13 cellular contexts compared by ENCODE assay signal in genomic region chr12:93427779-93428564, GRCh38. TPM values are rescaled to one million over a fixed set of nuclear protein-coding genes. Genes with fewer than 3 reads are reported as not detected.
A peak's percentile ranks its signal among the peaks of the same experiment; 100 is the strongest.
DNase-seq lines count a peak whose midpoint lies in the region; ATAC-seq and TF ChIP-seq lines count a peak whose summit lies in the region.
"Had no signal": no experiment of that assay in that cellular context is flagged by ENCODE, and none has a peak within 500 bp of the region (broad histone marks: within the 10 kb centered on the region; RNA-seq: fewer than 3 reads in every experiment).

No MANE protein-coding gene starts in this region.

- no TSS peak for BruUV-seq in OCI-LY7 (replicated peaks; lab: Mats Ljungman, UMichigan)

- no peak overlapping the region for H3K4me3 ChIP-seq in SK-N-SH (ENCODE audit: low read depth in 2 of 2, low read length in 1 of 2)
- no peak overlapping the region for H3K4me3 ChIP-seq in OCI-LY7 (ENCODE audit: low read depth, low read length, poor library complexity, severe bottlenecking)
- H3K4me3 ChIP-seq in fibroblast of lung (replicated peaks in 1 of 4; ENCODE audit: control extremely low read depth in 1 of 4, insufficient read depth in 1 of 4, low read depth in 3 of 4, low read length in 4 of 4) = no peak overlapping the region
- H3K4me3 ChIP-seq in psoas muscle = peak overlapping the region; percentile 5
- H3K4me3 ChIP-seq: breast epithelium had no signal

- CTCF ChIA-PET in SK-N-SH (lab: Yijun Ruan, JAX) (interaction anchor here (1.6 kb wide), 1 partner anchor 8 kb away, joined by 13 read pairs; no protein-coding TSS in a partner anchor), OCI-LY7 (lab: Charles Lee; ENCODE audit: unreplicated experiment) (no interaction called here)

- H4K20me1 ChIP-seq in SK-N-SH (ENCODE audit: insufficient read depth) = peaks cover 99% of the 10 kb centered on the region
- H4K20me1 ChIP-seq in OCI-LY7 (ENCODE audit: insufficient read depth, low read length) = peaks cover 77% of the 10 kb centered on the region
- H4K20me1 ChIP-seq in fibroblast of lung (ENCODE audit: control insufficient read depth, extremely low read depth, insufficient read depth, low read length) = no peaks in the 10 kb centered on the region

- no peaks in the 10 kb centered on the region for H3K27me3 Mint-ChIP-seq in activated T-helper 2 cell treated with anti-CD3 and anti-CD28 coated beads, Interferon-gamma antibody, Interleukin-2, Interleukin-4, amounts not matched to agents 10 μg/mL and 5 μg/mL and 100 μg/mL, durations not matched to agents 14 hours and 24 hours and 36 hours (ENCODE audit: low read depth)
- H3K27me3 Mint-ChIP-seq: activated CD4-positive, alpha-beta memory T cell treated with anti-CD3 and anti-CD28 coated beads for 36 hours had no signal

- H3K4me3 Mint-ChIP-seq in activated T-helper 2 cell treated with anti-CD3 and anti-CD28 coated beads, Interferon-gamma antibody, Interleukin-2, Interleukin-4, amounts not matched to agents 10 μg/mL and 5 μg/mL and 100 μg/mL, durations not matched to agents 14 hours and 24 hours and 36 hours (ENCODE audit: low read depth) = no peak overlapping the region
- H3K4me3 Mint-ChIP-seq: activated CD4-positive, alpha-beta memory T cell treated with anti-CD3 and anti-CD28 coated beads for 36 hours had no signal

- intact Hi-C loops in OCI-LY7 (cut with micrococcal nuclease; ENCODE audit: unreplicated experiment) = no loop called here
- intact Hi-C loops in psoas muscle (cut with DNase I) = loop anchor here in 1 of 2 donors (10.0 kb wide), 1 partner anchor 643 kb away; no protein-coding TSS in a partner anchor
- intact Hi-C loops in activated T-helper 2 cell treated with anti-CD3 and anti-CD28 coated beads, Interferon-gamma antibody, Interleukin-2, Interleukin-4, amounts not matched to agents 10 μg/mL and 5 μg/mL and 100 μg/mL, durations not matched to agents 14 hours and 24 hours and 36 hours (cut with micrococcal nuclease) = no loop called here

- no peak for TF ChIP-seq EP300 in SK-N-SH (IDR thresholded peaks at IDR 0.05; ENCODE audit: borderline replicate concordance in 1 of 2, low read depth in 1 of 2, low read length in 1 of 2)

- H3K27me3 ChIP-seq in SK-N-SH (ENCODE audit: insufficient read depth) (no peaks in the 10 kb centered on the region), fibroblast of lung (ENCODE audit: control insufficient read depth, insufficient read depth, low read length) (no peaks in the 10 kb centered on the region), psoas muscle (ENCODE audit: insufficient read depth in 3 of 3, low read length in 2 of 3) (no peaks in the 10 kb centered on the region)
- H3K27me3 ChIP-seq: breast epithelium had no signal

- H3K9me2 ChIP-seq in SK-N-SH (no peaks in the 10 kb centered on the region), OCI-LY7 (ENCODE audit: insufficient read depth, low read length) (no peaks in the 10 kb centered on the region)

- H2AFZ ChIP-seq in SK-N-SH (ENCODE audit: low read depth) (no peak overlapping the region), OCI-LY7 (ENCODE audit: low read length) (no peak overlapping the region), fibroblast of lung (ENCODE audit: low read length) (no peak overlapping the region)

- H3K79me2 ChIP-seq in SK-N-SH (ENCODE audit: insufficient read depth) = peaks cover 100% of the 10 kb centered on the region
- peaks cover 100% of the 10 kb centered on the region for H3K79me2 ChIP-seq in OCI-LY7 (ENCODE audit: insufficient read depth, low read depth, low read length)
- peaks cover 94% of the 10 kb centered on the region for H3K79me2 ChIP-seq in fibroblast of lung (ENCODE audit: control insufficient read depth, insufficient read depth, low read length)

- peak; percentile 86 for ATAC-seq in SK-N-SH treated with all-trans-retinoic acid at 6 μM for 48 hours
- peak; percentile 32 to 60 (median 44) for ATAC-seq in psoas muscle
- no peak for ATAC-seq in HG03457 (IDR thresholded peaks at IDR 0.05; ENCODE audit: unreplicated experiment)

- H3K4me2 ChIP-seq in SK-N-SH (no peak overlapping the region; the same call in 1 of the 2 replicates), OCI-LY7 (ENCODE audit: low read length) (peak overlapping the region; percentile 64), fibroblast of lung (ENCODE audit: extremely low read depth, insufficient read depth, low read length) (peak overlapping the region; percentile 52)

- 87% methylated on average over 5 of the region's 5 CpGs for WGBS in SK-N-SH (ENCODE audit: low lambda C conversion rate)
- WGBS in psoas muscle, 3 donors = 47 to 73% (median 50%) methylated on average over 5 of the region's 5 CpGs

- POLR2A ChIA-PET in SK-N-SH (lab: Yijun Ruan, JAX) = no interaction called here
- POLR2A ChIA-PET in OCI-LY7 (lab: Charles Lee) = interaction anchor here (0.6 to 1.2 kb wide), 4 partner anchors 11 to 46 kb away, joined by 3 to 6 read pairs (median 5); partner anchors contain the start of gene UBE2N

- peaks cover 49% of the 10 kb centered on the region for H3K4me1 Mint-ChIP-seq in activated T-helper 2 cell treated with anti-CD3 and anti-CD28 coated beads, Interferon-gamma antibody, Interleukin-2, Interleukin-4, amounts not matched to agents 10 μg/mL and 5 μg/mL and 100 μg/mL, durations not matched to agents 14 hours and 24 hours and 36 hours (ENCODE audit: low read depth)

- H3K4me1 ChIP-seq in SK-N-SH (ENCODE audit: control insufficient read depth in 1 of 2, insufficient read depth in 2 of 2, low read depth in 1 of 2, low read length in 1 of 2) = peaks cover 18 to 25% of the 10 kb centered on the region in 2 experiments; a peak in 3 of 4 replicates
- peaks cover 83% of the 10 kb centered on the region for H3K4me1 ChIP-seq in OCI-LY7 (ENCODE audit: insufficient read depth, low read length, poor library complexity, severe bottlenecking)
- H3K4me1 ChIP-seq in fibroblast of lung (ENCODE audit: control insufficient read depth, extremely low read depth, insufficient read depth, low read length) = peaks cover 9% of the 10 kb centered on the region
- H3K4me1 ChIP-seq in psoas muscle = peaks cover 89% of the 10 kb centered on the region

- DNase-seq in SK-N-SH = no peak
- no peak for DNase-seq in OCI-LY7 (ENCODE audit: low spot score)
- peak; percentile 62 to 77 for DNase-seq in fibroblast of lung (ENCODE audit: low read depth in 2 of 2)
- no peak for DNase-seq in psoas muscle
- DNase-seq in activated T-helper 2 cell treated with anti-CD3 and anti-CD28 coated beads, Interferon-gamma antibody, Interleukin-2, Interleukin-4, amounts not matched to agents 10 μg/mL and 5 μg/mL and 100 μg/mL, durations not matched to agents 14 hours and 24 hours and 36 hours (ENCODE audit: low spot score) = no peak
- DNase-seq in T1000 (lab: John Stamatoyannopoulos, UW) = no peak
- DNase-seq: activated CD4-positive, alpha-beta memory T cell treated with anti-CD3 and anti-CD28 coated beads for 36 hours; midbrain; NCI-H524 treated with DMSO at 0.1 percent for 48 hours; stimulated activated naive CD4-positive, alpha-beta T cell had no signal

- peaks cover 5% of the 10 kb centered on the region for H3F3A ChIP-seq in SK-N-SH (replicated peaks; ENCODE audit: insufficient read depth)

- TF ChIP-seq CTCF in SK-N-SH (IDR thresholded peaks at IDR 0.05) (no peak), OCI-LY7 (conservative IDR thresholded peaks at IDR 0.05; ENCODE audit: low read length) (no peak), fibroblast of lung (conservative IDR thresholded peaks at IDR 0.05 in 1 of 2, IDR thresholded peaks at IDR 0.05 in 1 of 2; ENCODE audit: low read depth in 1 of 2, low read length in 2 of 2) (no peak), psoas muscle (IDR thresholded peaks at IDR 0.05) (no peak)

- no peak for TF ChIP-seq RAD21 in SK-N-SH (IDR thresholded peaks at IDR 0.05; ENCODE audit: low read length)

- H3K36me3 ChIP-seq in SK-N-SH (replicated peaks in 1 of 2; ENCODE audit: control insufficient read depth in 1 of 2, insufficient read depth in 2 of 2, low read length in 1 of 2) (no peaks in the 10 kb centered on the region), OCI-LY7 (ENCODE audit: insufficient read depth, low read length) (peaks cover 42% of the 10 kb centered on the region), fibroblast of lung (ENCODE audit: control insufficient read depth, insufficient read depth, low read length) (no peaks in the 10 kb centered on the region), psoas muscle (ENCODE audit: insufficient read depth in 1 of 2, low read depth in 1 of 2) (no peaks in the 10 kb centered on the region)
- H3K36me3 ChIP-seq: breast epithelium had no signal

- H3K9me3 Mint-ChIP-seq in activated T-helper 2 cell treated with anti-CD3 and anti-CD28 coated beads, Interferon-gamma antibody, Interleukin-2, Interleukin-4, amounts not matched to agents 10 μg/mL and 5 μg/mL and 100 μg/mL, durations not matched to agents 14 hours and 24 hours and 36 hours = no peaks in the 10 kb centered on the region
- H3K9me3 Mint-ChIP-seq: activated CD4-positive, alpha-beta memory T cell treated with anti-CD3 and anti-CD28 coated beads for 36 hours had no signal

- peaks cover 25% of the 10 kb centered on the region for H3K36me3 Mint-ChIP-seq in activated T-helper 2 cell treated with anti-CD3 and anti-CD28 coated beads, Interferon-gamma antibody, Interleukin-2, Interleukin-4, amounts not matched to agents 10 μg/mL and 5 μg/mL and 100 μg/mL, durations not matched to agents 14 hours and 24 hours and 36 hours (ENCODE audit: low read depth)

- H3K9ac ChIP-seq in SK-N-SH = no peak overlapping the region
- H3K9ac ChIP-seq in fibroblast of lung (ENCODE audit: insufficient read depth, low read length) = no peak overlapping the region

- no peak overlapping the region for H3K27ac Mint-ChIP-seq in activated T-helper 2 cell treated with anti-CD3 and anti-CD28 coated beads, Interferon-gamma antibody, Interleukin-2, Interleukin-4, amounts not matched to agents 10 μg/mL and 5 μg/mL and 100 μg/mL, durations not matched to agents 14 hours and 24 hours and 36 hours
- H3K27ac Mint-ChIP-seq: activated CD4-positive, alpha-beta memory T cell treated with anti-CD3 and anti-CD28 coated beads for 36 hours had no signal

- H3K9me3 ChIP-seq in SK-N-SH (no peaks in the 10 kb centered on the region), OCI-LY7 (ENCODE audit: low read length) (peaks cover 6% of the 10 kb centered on the region; the same call in 1 of the 2 replicates), fibroblast of lung (ENCODE audit: control insufficient read depth, insufficient read depth, low read depth, low read length) (no peaks in the 10 kb centered on the region), psoas muscle (no peaks in the 10 kb centered on the region)
- H3K9me3 ChIP-seq: breast epithelium had no signal

- H3K27ac ChIP-seq in SK-N-SH (ENCODE audit: low read depth in 2 of 2, low read length in 1 of 2) = peak overlapping the region in 1 of 2 experiments; percentile 11; a peak in 1 of 4 replicates
- H3K27ac ChIP-seq in OCI-LY7 (ENCODE audit: low read depth, low read length, poor library complexity, severe bottlenecking) = no peak overlapping the region
- no peak overlapping the region for H3K27ac ChIP-seq in fibroblast of lung (ENCODE audit: insufficient read depth, low read length)
- H3K27ac ChIP-seq in psoas muscle = peak overlapping the region; percentile 77
- H3K27ac ChIP-seq: breast epithelium had no signal

RNA-seq across cellular contexts. Expression of gene UBE2N, which starts 13.8 kb away (rescaled TPM):
- polyA plus RNA-seq in SK-N-SH (2012; rRNA removed) (102 and 121 TPM in 2 replicates), fibroblast of lung (149 and 169 TPM in 2 replicates), psoas muscle (100 to 1,000 TPM in 1 of 3 donors, 10 to 100 TPM in 2; 52.8 to 104 (median 91.4) TPM)
- polyA plus RNA-seq in SK-N-SH (2012; cell fraction: cytosol; rRNA removed) = 128 and 131 TPM in 2 replicates
- 39.9 and 65.6 TPM in 2 replicates for polyA plus RNA-seq in SK-N-SH (2012; cell fraction: nucleus; rRNA removed)
- 193 and 214 TPM in 2 replicates for total RNA-seq in OCI-LY7 (2014; rRNA removed; shearing (Covaris generic))
- total RNA-seq in OCI-LY7 (2022) (153 and 163 TPM in 2 replicates), fibroblast of lung (82.2 and 115 TPM in 2 replicates), psoas muscle (10 to 100 TPM; 70.6 to 97.6 (median 80.0) TPM)
- 146 and 170 TPM in 2 replicates for polyA plus RNA-seq in fibroblast of lung (2012)
- polyA minus RNA-seq in fibroblast of lung (ENCODE audit: low replicate concordance) = 26.1 and 34.6 TPM in 2 replicates
- total RNA-seq in activated T-helper 2 cell treated with anti-CD3 and anti-CD28 coated beads, Interferon-gamma antibody, Interleukin-2, Interleukin-4, amounts not matched to agents 10 μg/mL and 5 μg/mL and 100 μg/mL, durations not matched to agents 14 hours and 24 hours and 36 hours = 258 and 261 TPM in 2 replicates

RNA-seq across cellular contexts. Expression of gene MRPL42, which starts 39.3 kb away (rescaled TPM):
- 39.5 and 54.8 TPM in 2 replicates for polyA plus RNA-seq in SK-N-SH (2012; rRNA removed)
- 74.9 and 101 TPM in 2 replicates for polyA plus RNA-seq in SK-N-SH (2012; cell fraction: cytosol; rRNA removed)
- polyA plus RNA-seq in SK-N-SH (2012; cell fraction: nucleus; rRNA removed) = 10.8 and 23.7 TPM in 2 replicates
- 51.3 and 57.1 TPM in 2 replicates for total RNA-seq in OCI-LY7 (2014; rRNA removed; shearing (Covaris generic))
- 61.6 and 64.0 TPM in 2 replicates for total RNA-seq in OCI-LY7 (2022)
- 68.0 and 70.1 TPM in 2 replicates for total RNA-seq in fibroblast of lung
- polyA plus RNA-seq in fibroblast of lung = 87.3 and 95.7 TPM in 2 replicates
- 59.2 and 61.1 TPM in 2 replicates for polyA plus RNA-seq in fibroblast of lung (2012)
- 2.8 and 3.1 TPM in 2 replicates for polyA minus RNA-seq in fibroblast of lung (ENCODE audit: low replicate concordance)
- 10 to 100 TPM; 22.7 to 37.3 (median 24.1) TPM for total RNA-seq in psoas muscle
- 10 to 100 TPM; 27.5 to 48.3 (median 38.3) TPM for polyA plus RNA-seq in psoas muscle
- total RNA-seq in activated T-helper 2 cell treated with anti-CD3 and anti-CD28 coated beads, Interferon-gamma antibody, Interleukin-2, Interleukin-4, amounts not matched to agents 10 μg/mL and 5 μg/mL and 100 μg/mL, durations not matched to agents 14 hours and 24 hours and 36 hours = 80.5 and 89.3 TPM in 2 replicates

RNA-seq across cellular contexts. Expression of gene NUDT4, which starts 50.2 kb away (rescaled TPM):
- polyA plus RNA-seq in SK-N-SH (2012; rRNA removed) = 19.8 and 26.0 TPM in 2 replicates
- 31.6 and 41.1 TPM in 2 replicates for polyA plus RNA-seq in SK-N-SH (2012; cell fraction: cytosol; rRNA removed)
- polyA plus RNA-seq in SK-N-SH (2012; cell fraction: nucleus; rRNA removed) = 10.8 and 16.7 TPM in 2 replicates
- 20.3 and 26.4 TPM in 2 replicates for total RNA-seq in OCI-LY7 (2014; rRNA removed; shearing (Covaris generic))
- total RNA-seq in OCI-LY7 (2022) = 32.4 and 32.5 TPM in 2 replicates
- 73.5 and 80.9 TPM in 2 replicates for total RNA-seq in fibroblast of lung
- polyA plus RNA-seq in fibroblast of lung = 56.6 and 60.3 TPM in 2 replicates
- polyA plus RNA-seq in fibroblast of lung (2012) = 37.7 and 41.5 TPM in 2 replicates
- 5.1 and 7.3 TPM in 2 replicates for polyA minus RNA-seq in fibroblast of lung (ENCODE audit: low replicate concordance)
- 100 to 1,000 TPM; 187 to 254 (median 211) TPM for total RNA-seq in psoas muscle
- 100 to 1,000 TPM in 1 of 3 donors, 10 to 100 TPM in 2; 48.3 to 108 (median 76.1) TPM for polyA plus RNA-seq in psoas muscle
- 92.0 and 93.9 TPM in 2 replicates for total RNA-seq in activated T-helper 2 cell treated with anti-CD3 and anti-CD28 coated beads, Interferon-gamma antibody, Interleukin-2, Interleukin-4, amounts not matched to agents 10 μg/mL and 5 μg/mL and 100 μg/mL, durations not matched to agents 14 hours and 24 hours and 36 hours

Comparison
In these comparisons a context has a peak if more than half of its experiments do, and no peak if none do; other contexts are left out.
1. DNase-seq: peak in fibroblast of lung (2 of 2); none in SK-N-SH (single experiment), OCI-LY7 (single experiment), psoas muscle (0 of 2), activated T-helper 2 cell treated with anti-CD3 and anti-CD28 coated beads, Interferon-gamma antibody, Interleukin-2, Interleukin-4, amounts not matched to agents 10 μg/mL and 5 μg/mL and 100 μg/mL, durations not matched to agents 14 hours and 24 hours and 36 hours (single experiment) and T1000 (single experiment).